ENCODE assay signal across 27 cellular contexts in the genomic region with DNA sequence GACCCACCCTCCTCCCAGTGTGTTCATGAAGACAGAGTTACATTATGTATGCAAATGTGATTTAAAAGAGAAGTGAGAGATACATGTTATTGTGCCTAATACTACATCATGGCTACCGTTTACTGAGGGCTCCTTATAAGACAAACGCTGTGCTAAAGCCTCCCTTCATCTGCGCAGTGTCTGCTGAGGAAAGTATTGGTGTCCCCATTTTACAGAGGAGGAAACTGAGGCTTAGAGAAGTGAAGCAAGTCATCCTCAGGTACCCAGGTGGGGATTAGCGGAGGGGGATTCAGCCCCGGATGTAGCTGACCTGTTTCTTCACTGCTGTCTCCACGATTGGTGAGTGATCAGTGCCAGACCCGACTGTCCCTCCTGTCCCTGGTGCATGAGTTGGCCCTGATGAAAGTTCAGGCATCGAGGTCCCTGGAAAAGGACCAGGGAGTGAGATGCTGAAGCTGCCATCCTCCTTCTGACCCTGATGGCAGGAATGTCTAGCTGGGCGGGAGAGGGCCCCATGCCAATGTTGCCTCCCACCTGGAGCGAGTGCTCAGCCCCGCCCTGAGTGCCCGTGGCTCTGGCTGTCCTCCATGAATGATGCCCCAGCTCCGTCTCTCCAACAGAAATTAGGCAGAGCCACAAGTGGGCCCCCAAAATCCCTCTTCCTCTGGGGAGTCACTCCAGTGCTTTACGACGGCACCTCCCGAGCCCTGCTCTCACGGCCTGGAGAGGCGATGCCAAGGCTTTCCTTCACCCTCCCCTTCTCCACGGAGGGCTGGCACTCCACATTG.
"Had no signal": no experiment of that assay in that cellular context is flagged by ENCODE, and none has a peak within 500 bp of the region (broad histone marks: within the 10 kb centered on the region; RNA-seq: fewer than 3 reads in every experiment).

No MANE protein-coding gene starts in this region.

- H3K4me1 ChIP-seq: esophagus muscularis mucosa, foreskin keratinocyte, gastroesophageal sphincter, heart left ventricle, pancreas, right lobe of liver, suprapubic skin, transverse colon, vagina had no signal

- H3K36me3 Mint-ChIP-seq: natural killer cell had no signal

- H3K27ac Mint-ChIP-seq: natural killer cell; stimulated activated naive CD8-positive, alpha-beta T cell treated with anti-CD3 and anti-CD28 coated beads, Interleukin-15, amount 100 ng/mL, for 72 hours had no signal

- H3K36me3 ChIP-seq: esophagus muscularis mucosa, gastroesophageal sphincter, heart left ventricle, neutrophil, pancreas, right lobe of liver, suprapubic skin, transverse colon, vagina had no signal

- H3K9me3 Mint-ChIP-seq: natural killer cell had no signal

- H3K4me3 ChIP-seq: coronary artery, esophagus muscularis mucosa, gastroesophageal sphincter, heart left ventricle, hepatocyte, pancreas, right lobe of liver, suprapubic skin, transverse colon, vagina had no signal

- ATAC-seq: foreskin keratinocyte; gastroesophageal sphincter; left lobe of liver; natural killer cell; pancreas; stimulated activated naive CD8-positive, alpha-beta T cell treated with anti-CD3 and anti-CD28 coated beads, Interleukin-15, amount 100 ng/mL, for 72 hours had no signal

- DNase-seq: dermis blood vessel endothelial cell; effector memory CD4-positive, alpha-beta T cell; foreskin keratinocyte; heart left ventricle; kidney; mammary epithelial cell; mesendoderm; natural killer cell; pancreas; right lobe of liver; small intestine; stimulated activated CD4-positive, alpha-beta T cell treated with anti-CD3 and anti-CD28 coated beads, Interleukin-12 subunit alpha, Interleukin-12 subunit beta, amount 100 ng/mL, for 4 hours; stimulated activated CD4-positive, alpha-beta T cell treated with anti-CD3 and anti-CD28 coated beads, Interleukin-1b, Interleukin-23, amount 100 ng/mL, for 48 hours; stimulated activated CD4-positive, alpha-beta T cell treated with anti-CD3 and anti-CD28 coated beads, Interleukin-4, amount 100 ng/mL, for 1 hour; stimulated activated CD8-positive, alpha-beta memory T cell treated with anti-CD3 and anti-CD28 coated beads, Interleukin-4, amount 100 ng/mL, for 48 hours; stimulated activated naive CD4-positive, alpha-beta T cell; stimulated activated naive CD8-positive, alpha-beta T cell treated with anti-CD3 and anti-CD28 coated beads, Interleukin-15, amount 100 ng/mL, for 72 hours; transverse colon had no signal

- H3K27me3 ChIP-seq: esophagus muscularis mucosa, foreskin keratinocyte, gastroesophageal sphincter, hepatocyte, neutrophil, pancreas, right lobe of liver, suprapubic skin, transverse colon, vagina had no signal

- H3K27ac ChIP-seq: coronary artery, esophagus muscularis mucosa, foreskin keratinocyte, gastroesophageal sphincter, heart left ventricle, hepatocyte, neutrophil, pancreas, right lobe of liver, suprapubic skin, transverse colon, vagina had no signal

- H3K9me3 ChIP-seq: neutrophil, pancreas, suprapubic skin had no signal

- FAIRE-seq: endothelial cell of umbilical vein, kidney, pancreas, small intestine had no signal
